Comparison of ENCODE assay signal across 8 cellular contexts in genomic region chr1:167328762-167329483, GRCh38.
A peak's percentile ranks its signal among the peaks of the same experiment; 100 is the strongest.
DNase-seq lines count a peak whose midpoint lies in the region; ATAC-seq and TF ChIP-seq lines count a peak whose summit lies in the region.

No MANE protein-coding gene starts in this region.

- peak overlapping the region; percentile 20 for H3K4me3 ChIP-seq in retinal pigment epithelial cell (ENCODE audit: low read length)

- H3K36me3 Mint-ChIP-seq in chondrocyte (ENCODE audit: low read depth) = peaks cover 5% of the 10 kb centered on the region

- DNase-seq in GDM1 (lab: John Stamatoyannopoulos, UW) (peak; percentile 22), anterior cingulate cortex (lab: John Stamatoyannopoulos, UW) (peak in 46 of 58 donors; percentile 2 to 88 (median 28)), retinal pigment epithelial cell (ENCODE audit: low read depth) (peak; percentile 35), chondrocyte (ENCODE audit: low spot score) (no peak)
- DNase-seq in stimulated activated CD4-positive, alpha-beta T cell treated with anti-CD3 and anti-CD28 coated beads, Interleukin-1b, Interleukin-23, amount 100 ng/mL, for 48 hours = no peak
- DNase-seq in effector CD4-positive, alpha-beta T cell = no peak

- no peak overlapping the region for H3K27ac Mint-ChIP-seq in chondrocyte (ENCODE audit: unreplicated experiment)

- H3K4me1 Mint-ChIP-seq in chondrocyte (ENCODE audit: low read depth) = peaks cover 30% of the 10 kb centered on the region

- H3K4me3 Mint-ChIP-seq in chondrocyte (ENCODE audit: unreplicated experiment) = no peak overlapping the region

- H3K27me3 Mint-ChIP-seq in chondrocyte (ENCODE audit: low read depth) = no peaks in the 10 kb centered on the region

- peaks cover 10% of the 10 kb centered on the region for H3K9me3 Mint-ChIP-seq in chondrocyte (ENCODE audit: low read depth)

- no peak for TF ChIP-seq CTCF in retinal pigment epithelial cell (conservative IDR thresholded peaks at IDR 0.05; ENCODE audit: low read depth, low read length)
- TF ChIP-seq CTCF in chondrocyte (IDR thresholded peaks at IDR 0.05) = no peak

- ATAC-seq in GM21381 (IDR thresholded peaks at IDR 0.05; ENCODE audit: unreplicated experiment) (peak; percentile 71), HG03521 (IDR thresholded peaks at IDR 0.05; ENCODE audit: unreplicated experiment) (peak; percentile 67)

Comparison
In these comparisons a context has a peak if more than half of its experiments do, and no peak if none do; other contexts are left out.
1. DNase-seq: peak in GDM1 (single experiment), anterior cingulate cortex (46 of 58) and retinal pigment epithelial cell (single experiment); none in stimulated activated CD4-positive, alpha-beta T cell treated with anti-CD3 and anti-CD28 coated beads, Interleukin-1b, Interleukin-23, amount 100 ng/mL, for 48 hours (single experiment), chondrocyte (single experiment) and effector CD4-positive, alpha-beta T cell (single experiment).